8 cellular contexts compared by ENCODE assay signal in genomic region chr7:141738592-141739013, GRCh38. TPM values are rescaled to one million over a fixed set of nuclear protein-coding genes. Genes with fewer than 3 reads are reported as not detected.
DNase-seq lines count a peak whose midpoint lies in the region; ATAC-seq and TF ChIP-seq lines count a peak whose summit lies in the region.

No MANE protein-coding gene starts in this region.

- H3K4me3 ChIP-seq in AG09309 (ENCODE audit: control insufficient read depth, low read depth, low read length) (peak overlapping the region; percentile 70), breast epithelium (peak overlapping the region; percentile 66 to 86 (median 69)), muscle layer of colon (ENCODE audit: low read depth in 1 of 2, low read length in 2 of 2) (peak overlapping the region; percentile 81 to 95)

- TF ChIP-seq POLR2A in breast epithelium (IDR thresholded peaks at IDR 0.05) = no peak
- no peak for TF ChIP-seq POLR2A in GM18505 (IDR thresholded peaks at IDR 0.05; ENCODE audit: borderline replicate concordance, extremely low read depth, insufficient read depth, insufficient read length)

- H3K9me3 ChIP-seq in breast epithelium (no peaks in the 10 kb centered on the region), muscle layer of colon (ENCODE audit: low read length) (no peaks in the 10 kb centered on the region)

- DNase-seq in AG09309 (ENCODE audit: low read depth) (no peak), breast epithelium (ENCODE audit: low spot score in 2 of 2) (no peak), NAMALWA (ENCODE audit: low spot score) (no peak)

- peak overlapping the region; percentile 6 for H3K9ac ChIP-seq in muscle layer of colon (ENCODE audit: low read length)

- peak overlapping the region; percentile 87 to 89 for H3K27ac ChIP-seq in breast epithelium
- peak overlapping the region; percentile 91 for H3K27ac ChIP-seq in muscle layer of colon (ENCODE audit: low read depth, low read length)

- peak; percentile 31 for ATAC-seq in HG03457 (IDR thresholded peaks at IDR 0.05; ENCODE audit: unreplicated experiment)
- no peak for ATAC-seq in HG03520 (IDR thresholded peaks at IDR 0.05; ENCODE audit: unreplicated experiment)
- ATAC-seq in GM18505 (IDR thresholded peaks at IDR 0.05; ENCODE audit: unreplicated experiment) = no peak
- no peak for ATAC-seq in GM19324 (IDR thresholded peaks at IDR 0.05; ENCODE audit: low FRiP score, unreplicated experiment)

- TF ChIP-seq CTCF in AG09309 (IDR thresholded peaks at IDR 0.05; ENCODE audit: control insufficient read depth, insufficient read depth, low read depth, low read length, missing control alignments) (no peak), breast epithelium (IDR thresholded peaks at IDR 0.05) (no peak)

- intact Hi-C loops in breast epithelium (cut with DNase I; ENCODE audit: low total_unique reads) = no loop called here

- H3K27me3 ChIP-seq in breast epithelium (no peaks in the 10 kb centered on the region), muscle layer of colon (ENCODE audit: control insufficient read depth in 1 of 2, insufficient read depth in 2 of 2, low read length in 2 of 2) (no peaks in the 10 kb centered on the region)

- H3K36me3 ChIP-seq in breast epithelium = peaks cover 6% of the 10 kb centered on the region
- H3K36me3 ChIP-seq in muscle layer of colon (ENCODE audit: insufficient read depth, low read length) = peaks cover 23% of the 10 kb centered on the region

- peaks cover 0 to 8% of the 10 kb centered on the region in 2 donors for H3K4me1 ChIP-seq in breast epithelium
- H3K4me1 ChIP-seq in muscle layer of colon (ENCODE audit: insufficient read depth, low read length) = peaks cover 21% of the 10 kb centered on the region

RNA-seq across cellular contexts. Expression of gene SSBP1, which starts 0.4 kb away (rescaled TPM):
- 100 to 1,000 TPM in 2 of 3 donors, 10 to 100 TPM in 1; 93.4 to 114 (median 112) TPM for total RNA-seq in breast epithelium

RNA-seq across cellular contexts. Expression of gene TAS2R3, which starts 25.3 kb away (rescaled TPM):
- total RNA-seq in breast epithelium = 1 to 10 TPM; 2.2 to 4.8 (median 3.9) TPM

RNA-seq across cellular contexts. Expression of gene WEE2, which starts 30.4 kb away (rescaled TPM):
- not detected for total RNA-seq in breast epithelium

RNA-seq across cellular contexts. Expression of gene DENND11, which starts 36.6 kb away (rescaled TPM):
- 10 to 100 TPM; 14.1 to 49.2 (median 32.1) TPM for total RNA-seq in breast epithelium

RNA-seq across cellular contexts. Expression of gene TAS2R4, which starts 37.9 kb away (rescaled TPM):
- 1 to 10 TPM; 1.9 to 4.2 (median 2.0) TPM for total RNA-seq in breast epithelium
